27 cellular contexts compared by ENCODE assay signal in genomic region chr7:47288060-47288459, GRCh38.
"Had no signal": no experiment of that assay in that cellular context is flagged by ENCODE, and none has a peak within 500 bp of the region (broad histone marks: within the 10 kb centered on the region; RNA-seq: fewer than 3 reads in every experiment).

No MANE protein-coding gene starts in this region.

- H3K27me3 ChIP-seq: brain microvascular endothelial cell, gastrocnemius medialis, neutrophil, sigmoid colon, stomach, thyroid gland had no signal

- DNase-seq: activated CD4-positive, alpha-beta T cell treated with anti-CD3 and anti-CD28 coated beads for 48 hours; activated CD4-positive, alpha-beta T cell treated with anti-CD3 and anti-CD28 coated beads, Interleukin-2, amount 50 U/mL, for 48 hours; activated CD8-positive, alpha-beta memory T cell treated with anti-CD3 and anti-CD28 coated beads, Interleukin-2, amount 50 U/mL, for 48 hours; activated gamma-delta T cell treated with Interleukin-2 at 50 U/mL for 16 hours; activated naive CD4-positive, alpha-beta T cell treated with anti-CD3 and anti-CD28 coated beads, Interleukin-2, amount 50 U/mL, for 16 hours; activated T-cell treated with anti-CD3 and anti-CD28 coated beads, Interleukin-2, amount 50 U/mL, for 4 hours; amniotic stem cell; brain microvascular endothelial cell; caudate nucleus; effector CD4-positive, alpha-beta T cell; gastrocnemius medialis; hypothalamus; immature natural killer cell; naive B cell; nephron progenitor cell; sigmoid colon; stimulated activated CD4-positive, alpha-beta T cell treated with anti-CD3 and anti-CD28 coated beads, Interleukin-2, amount 100 ng/mL, for 24 hours; stimulated activated naive B cell treated with anti-CD40 and anti-IgM and Interleukin-4, amounts not matched to agents 10 μg/mL and 1 μg/mL and 100 μg/mL, for 72 hours; stomach; thyroid gland had no signal

- H3K4me2 ChIP-seq: smooth muscle cell had no signal

- ATAC-seq: activated CD4-positive, CD25-positive, alpha-beta regulatory T cell treated with anti-CD3 and anti-CD28 coated beads, Interleukin-2, amount 50 U/mL, for 24 hours; activated T-cell treated with anti-CD3 and anti-CD28 coated beads, Interleukin-2, amount 50 U/mL, for 4 hours; activated T-helper 17 cell treated with anti-CD3 and anti-CD28 coated beads, Interleukin-2, amount 50 U/mL, for 72 hours; gastrocnemius medialis; left lobe of liver; stimulated activated naive B cell treated with anti-CD40 and anti-IgM and Interleukin-4, amounts not matched to agents 10 μg/mL and 1 μg/mL and 100 μg/mL, for 72 hours had no signal

- H3K27ac ChIP-seq: brain microvascular endothelial cell, gastrocnemius medialis, neutrophil, sigmoid colon, stomach, thyroid gland, VCaP had no signal

- H3K36me3 ChIP-seq: neutrophil had no signal

- H3K9me3 ChIP-seq: gastrocnemius medialis, neutrophil, sigmoid colon, stomach, thyroid gland had no signal

- H3K4me3 ChIP-seq: gastrocnemius medialis, lung, sigmoid colon, smooth muscle cell, stomach, thyroid gland had no signal
